In genomic region chr3:188397766-188398705, GRCh38 we compare ENCODE assay signal across 12 cellular contexts.
DNase-seq lines count a peak whose midpoint lies in the region; ATAC-seq and TF ChIP-seq lines count a peak whose summit lies in the region.
"Had no signal": no experiment of that assay in that cellular context is flagged by ENCODE, and none has a peak within 500 bp of the region (broad histone marks: within the 10 kb centered on the region; RNA-seq: fewer than 3 reads in every experiment).

No MANE protein-coding gene starts in this region.

- no peaks in the 10 kb centered on the region for H3K9me2 ChIP-seq in SK-N-SH

- peaks cover 84% of the 10 kb centered on the region for H3K4me1 Mint-ChIP-seq in activated B cell treated with CpG ODN at 0.5 μM for 24 hours

- no peaks in the 10 kb centered on the region for H3F3A ChIP-seq in SK-N-SH (replicated peaks; ENCODE audit: insufficient read depth)

- CTCF ChIA-PET in SK-N-SH (lab: Yijun Ruan, JAX), result no interaction called here
- CTCF ChIA-PET in activated B cell treated with CpG ODN at 0.5 μM for 24 hours (lab: Charles Lee), result interaction anchor here (0.7 to 8.1 kb wide), 4 partner anchors 23 to 658 kb away, joined by 3 to 41 read pairs (median 3); no protein-coding TSS in a partner anchor

- peaks cover 7% of the 10 kb centered on the region for H3K36me3 Mint-ChIP-seq in activated B cell treated with CpG ODN at 0.5 μM for 24 hours (ENCODE audit: low read depth)

- intact Hi-C loops in activated B cell treated with CpG ODN at 0.5 μM for 24 hours (cut with micrococcal nuclease), result no loop called here
- intact Hi-C loops in left ventricle myocardium superior (cut with micrococcal nuclease), result no loop called here

- H3K27me3 ChIP-seq in SK-N-SH (ENCODE audit: insufficient read depth), result no peaks in the 10 kb centered on the region
- no peaks in the 10 kb centered on the region for H3K27me3 ChIP-seq in skeletal muscle satellite cell (ENCODE audit: control insufficient read depth, insufficient read depth, low read length)
- H3K27me3 ChIP-seq: uterus had no signal

- H3K4me1 ChIP-seq in SK-N-SH (ENCODE audit: control insufficient read depth in 1 of 2, insufficient read depth in 2 of 2, low read depth in 1 of 2, low read length in 1 of 2) (peaks cover 0 to 9% of the 10 kb centered on the region in 2 experiments; a peak in 1 of 4 replicates), skeletal muscle satellite cell (ENCODE audit: control insufficient read depth, insufficient read depth, low read length) (no peaks in the 10 kb centered on the region)

- H3K9me3 ChIP-seq in SK-N-SH (0 out of 2 replicates have a peak, but pooled peaks cover 4% of the 10 kb centered on the region), skeletal muscle satellite cell (replicated peaks; ENCODE audit: low read length) (no peaks in the 10 kb centered on the region)
- H3K9me3 ChIP-seq: A549, uterus had no signal

- TF ChIP-seq CTCF in SK-N-SH (IDR thresholded peaks at IDR 0.05) (no peak), activated B cell treated with CpG ODN at 0.5 μM for 24 hours (IDR thresholded peaks at IDR 0.05) (no peak)

- H3K4me3 Mint-ChIP-seq in activated B cell treated with CpG ODN at 0.5 μM for 24 hours, result peak overlapping the region; percentile 77

- H2AFZ ChIP-seq in SK-N-SH (ENCODE audit: low read depth), result no peak overlapping the region

- WGBS in SK-N-SH (ENCODE audit: low lambda C conversion rate), result 81% methylated on average over 12 of the region's 12 CpGs

- POLR2A ChIA-PET in SK-N-SH (lab: Yijun Ruan, JAX), result no interaction called here
- POLR2A ChIA-PET in activated B cell treated with CpG ODN at 0.5 μM for 24 hours (lab: Charles Lee), result interaction anchor here (0.6 to 7.2 kb wide), 12 partner anchors 8 to 660 kb away, joined by 3 to 79 read pairs (median 7); partner anchors contain the start of gene BCL6

- H3K4me2 ChIP-seq in SK-N-SH (0 out of 2 replicates have a peak overlapping the region, but pooled peaks have one; percentile 27), skeletal muscle satellite cell (ENCODE audit: low read length) (no peak overlapping the region)
- H3K4me2 ChIP-seq: A549 had no signal

- no peaks in the 10 kb centered on the region for H4K20me1 ChIP-seq in SK-N-SH (ENCODE audit: insufficient read depth)

- H3K36me3 ChIP-seq in SK-N-SH (replicated peaks in 1 of 2; ENCODE audit: control insufficient read depth in 1 of 2, insufficient read depth in 2 of 2, low read length in 1 of 2), result no peaks in the 10 kb centered on the region
- H3K36me3 ChIP-seq in skeletal muscle satellite cell (ENCODE audit: insufficient read depth, low read length), result no peaks in the 10 kb centered on the region
- H3K36me3 ChIP-seq: uterus had no signal

- no peak for ATAC-seq in SK-N-SH treated with all-trans-retinoic acid at 6 μM for 48 hours
- no peak for ATAC-seq in activated B cell treated with CpG ODN at 0.5 μM for 24 hours (ENCODE audit: low read depth)
- peak; percentile 68 for ATAC-seq in left ventricle myocardium superior
- no peak for ATAC-seq in GM18909 (IDR thresholded peaks at IDR 0.05; ENCODE audit: poor library complexity, unreplicated experiment)
- ATAC-seq: A549 had no signal

- H3K27me3 Mint-ChIP-seq in activated B cell treated with CpG ODN at 0.5 μM for 24 hours, result no peaks in the 10 kb centered on the region

- DNase-seq in SK-N-SH, result no peak
- DNase-seq in activated B cell treated with CpG ODN at 0.5 μM for 24 hours, result no peak
- DNase-seq in left ventricle myocardium superior, result peak; percentile 46
- no peak for DNase-seq in NAMALWA (ENCODE audit: low spot score)
- DNase-seq in DMS79 (lab: John Stamatoyannopoulos, UW), result no peak
- DNase-seq: activated CD4-positive, alpha-beta T cell treated with anti-CD3 and anti-CD28 coated beads, Interleukin-2, amount 50 U/mL, for 1 hour; SHP77 treated with DMSO at 0.1 percent for 48 hours; uterus had no signal

- no peak for TF ChIP-seq RAD21 in SK-N-SH (IDR thresholded peaks at IDR 0.05; ENCODE audit: low read length)

- H3K4me3 ChIP-seq in SK-N-SH (ENCODE audit: low read depth in 2 of 2, low read length in 1 of 2) (no peak overlapping the region), skeletal muscle satellite cell (ENCODE audit: low read length) (peak overlapping the region; percentile 7)
- H3K4me3 ChIP-seq: A549 had no signal

- H3K9me3 Mint-ChIP-seq in activated B cell treated with CpG ODN at 0.5 μM for 24 hours, result peaks cover 3% of the 10 kb centered on the region

- H3K27ac ChIP-seq in SK-N-SH (ENCODE audit: low read depth in 2 of 2, low read length in 1 of 2), result no peak overlapping the region
- H3K27ac ChIP-seq: A549 had no signal

- no peak for TF ChIP-seq EP300 in SK-N-SH (IDR thresholded peaks at IDR 0.05; ENCODE audit: borderline replicate concordance in 1 of 2, low read depth in 1 of 2, low read length in 1 of 2)

- H3K79me2 ChIP-seq in SK-N-SH (ENCODE audit: insufficient read depth), result peaks cover 81% of the 10 kb centered on the region

- no peak overlapping the region for H3K9ac ChIP-seq in SK-N-SH
- no peak overlapping the region for H3K9ac ChIP-seq in skeletal muscle satellite cell (ENCODE audit: low read depth, low read length)

- peak overlapping the region; percentile 91 for H3K27ac Mint-ChIP-seq in activated B cell treated with CpG ODN at 0.5 μM for 24 hours

TF ChIP-seq in SK-N-SH, 30 proteins besides CTCF, POLR2A, EP300 and RAD21 (continues in another document):
- TF ChIP-seq REST (IDR thresholded peaks at IDR 0.05; ENCODE audit: low read depth, low read length) (no peak), JUND (IDR thresholded peaks at IDR 0.05) (no peak), MEF2A (IDR thresholded peaks at IDR 0.05; ENCODE audit: borderline replicate concordance, low read depth) (no peak)

TF ChIP-seq in SK-N-SH treated with all-trans-retinoic acid at 6 μM for 48 hours, 23 proteins besides CTCF, POLR2A, EP300 and RAD21:
- TF ChIP-seq ZNF70 (CRISPR knock-in tag; IDR thresholded peaks at IDR 0.05) (no peak), GLIS3 (CRISPR knock-in tag; IDR thresholded peaks at IDR 0.05) (no peak), CSDC2 (CRISPR knock-in tag; IDR thresholded peaks at IDR 0.05) (no peak), ESRRG (CRISPR knock-in tag; IDR thresholded peaks at IDR 0.05) (no peak), TOX (CRISPR knock-in tag; IDR thresholded peaks at IDR 0.05; ENCODE audit: borderline replicate concordance) (no peak)
